Comparison of ENCODE assay signal across 13 cellular contexts in the genomic region with DNA sequence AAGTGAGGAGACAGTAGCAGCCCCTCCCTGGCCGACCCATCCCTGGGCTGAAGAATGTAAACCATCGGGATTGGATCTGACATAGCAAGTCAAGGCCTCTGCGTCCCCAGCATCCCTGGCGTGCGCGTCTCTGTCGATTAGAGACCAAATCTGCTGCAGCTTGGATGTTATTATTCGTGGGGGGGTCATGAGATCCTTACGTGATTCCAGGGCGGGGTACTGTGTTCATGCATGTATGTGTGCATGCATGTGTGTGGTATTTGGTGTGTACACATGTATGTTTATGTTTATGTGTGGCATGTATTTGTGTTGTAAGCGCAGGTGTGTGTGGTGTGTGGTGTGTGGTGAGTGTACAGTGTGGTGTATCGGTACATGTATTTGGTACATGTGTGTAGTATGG.
DNase-seq lines count a peak whose midpoint lies in the region; ATAC-seq and TF ChIP-seq lines count a peak whose summit lies in the region.
"Had no signal": no experiment of that assay in that cellular context is flagged by ENCODE, and none has a peak within 500 bp of the region (broad histone marks: within the 10 kb centered on the region; RNA-seq: fewer than 3 reads in every experiment).

No MANE protein-coding gene starts in this region.

- H3K36me3 Mint-ChIP-seq in Calu3 (ENCODE audit: insufficient read depth, unreplicated experiment) = peaks cover 7% of the 10 kb centered on the region
- peaks cover 4 to 5% (median 4%) of the 10 kb centered on the region in 3 experiments; a peak in 6 of 7 replicates for H3K36me3 Mint-ChIP-seq in H9 (ENCODE audit: insufficient read depth in 1 of 3, low read depth in 3 of 3)
- peaks cover 20% of the 10 kb centered on the region for H3K36me3 Mint-ChIP-seq in endothelial cell (ENCODE audit: low read depth, unreplicated experiment)
- H3K36me3 Mint-ChIP-seq in neural crest cell (ENCODE audit: low read depth) = peaks cover 5% of the 10 kb centered on the region

- H3K4me3 ChIP-seq in breast epithelium = no peak overlapping the region
- H3K4me3 ChIP-seq: GM12878 had no signal

- BruUV-seq in Calu3 (replicated peaks; lab: Mats Ljungman, UMichigan) = no TSS peak

- DNase-seq in Calu3 (no peak), H9 (no peak), endothelial cell (ENCODE audit: low spot score) (no peak), neural crest cell (ENCODE audit: low read depth, low spot score) (no peak), breast epithelium (ENCODE audit: low spot score in 2 of 2) (no peak)
- DNase-seq: C1 segment of cervical spinal cord; CD4-positive, alpha-beta T cell; DMS79; IMR-90 had no signal

- no peak overlapping the region for H2BK5ac ChIP-seq in H9 (ENCODE audit: insufficient read length, low read length)

- H4K20me1 ChIP-seq in H9 (ENCODE audit: control insufficient read depth, insufficient read depth, insufficient read length) = peaks cover 2% of the 10 kb centered on the region

- no peak overlapping the region for H2BK20ac ChIP-seq in H9 (ENCODE audit: low read depth, low read length, poor library complexity, severe bottlenecking)

- intact Hi-C loops in Calu3 (cut with micrococcal nuclease; ENCODE audit: unreplicated experiment) = no loop called here
- intact Hi-C loops in breast epithelium (cut with DNase I; ENCODE audit: low total_unique reads) = no loop called here

- H3K79me2 ChIP-seq in H9 (ENCODE audit: insufficient read depth, low read length) = no peaks in the 10 kb centered on the region

- no peaks in the 10 kb centered on the region for H3K79me1 ChIP-seq in H9 (ENCODE audit: insufficient read depth, low read depth, low read length, poor library complexity, severe bottlenecking)

- no peak for TF ChIP-seq POLR2A in GM18505 (IDR thresholded peaks at IDR 0.05; ENCODE audit: borderline replicate concordance, extremely low read depth, insufficient read depth, insufficient read length)
- TF ChIP-seq POLR2A in breast epithelium (IDR thresholded peaks at IDR 0.05) = no peak

- no peak overlapping the region for H2AK5ac ChIP-seq in H9 (ENCODE audit: insufficient read length, low read length)

- H2AFZ ChIP-seq in H9 (ENCODE audit: low read length) = no peak overlapping the region

- H3K56ac ChIP-seq in H9 (ENCODE audit: insufficient read length, low read depth, low read length) = no peak overlapping the region

- H3K9me3 Mint-ChIP-seq in Calu3 (ENCODE audit: low read depth, unreplicated experiment) (peaks cover 30% of the 10 kb centered on the region), H9 (peaks cover 7 to 8% of the 10 kb centered on the region in 2 experiments), endothelial cell (ENCODE audit: unreplicated experiment) (peaks cover 52% of the 10 kb centered on the region), neural crest cell (peaks cover 5% of the 10 kb centered on the region)

- no peak overlapping the region for H3K9ac ChIP-seq in H9 (ENCODE audit: extremely low read depth, insufficient read length, low read length)

- H3K27ac ChIP-seq in H9 (ENCODE audit: insufficient read length, low read depth, low read length) (no peak overlapping the region), breast epithelium (no peak overlapping the region)

- ATAC-seq in GM18505 (IDR thresholded peaks at IDR 0.05; ENCODE audit: unreplicated experiment) (no peak), HG03457 (IDR thresholded peaks at IDR 0.05; ENCODE audit: unreplicated experiment) (no peak)
- ATAC-seq: GM12878 had no signal

- H3K4me1 ChIP-seq in H9 (ENCODE audit: insufficient read depth, low read length) (no peaks in the 10 kb centered on the region), breast epithelium (peaks cover 0 to 5% of the 10 kb centered on the region in 2 donors)

- H3K9me3 ChIP-seq in H9 (ENCODE audit: control insufficient read depth, low read depth, low read length) = no peaks in the 10 kb centered on the region
- H3K9me3 ChIP-seq in breast epithelium = no peaks in the 10 kb centered on the region

- H3T11ph ChIP-seq in H9 (ENCODE audit: low read length) = no peak overlapping the region

- H3K23me2 ChIP-seq in H9 (ENCODE audit: insufficient read length, low read depth, low read length, poor library complexity, severe bottlenecking) = no peaks in the 10 kb centered on the region

- H3K18ac ChIP-seq in H9 (ENCODE audit: insufficient read length, low read depth, low read length) = no peak overlapping the region

- H4K8ac ChIP-seq in H9 (replicated peaks; ENCODE audit: insufficient read length, low read depth, low read length) = no peak overlapping the region

- no peak overlapping the region for H3K4ac ChIP-seq in H9 (ENCODE audit: low read depth, low read length)

- WGBS in H9 (ENCODE audit: extremely low coverage, insufficient read length, low lambda C conversion rate) = no CpG with 5 or more reads among the region's 12 CpGs

- no peak overlapping the region for H2BK15ac ChIP-seq in H9 (ENCODE audit: low read depth, low read length)

- H3K27me3 Mint-ChIP-seq in Calu3 (ENCODE audit: unreplicated experiment) = no peaks in the 10 kb centered on the region
- peaks cover 3% of the 10 kb centered on the region for H3K27me3 Mint-ChIP-seq in H9 (ENCODE audit: low read depth)
- peaks cover 8% of the 10 kb centered on the region for H3K27me3 Mint-ChIP-seq in endothelial cell (ENCODE audit: unreplicated experiment)
- peaks cover 9% of the 10 kb centered on the region for H3K27me3 Mint-ChIP-seq in neural crest cell (ENCODE audit: low read depth)
- H3K27me3 Mint-ChIP-seq: B cell; CD4-positive, alpha-beta T cell had no signal

- peak overlapping the region; percentile 28 for H3K27ac Mint-ChIP-seq in Calu3 (ENCODE audit: unreplicated experiment)
- peak overlapping the region in 2 of 3 experiments; percentile 27 to 36; a peak in 2 of 7 replicates for H3K27ac Mint-ChIP-seq in H9
- H3K27ac Mint-ChIP-seq in endothelial cell (ENCODE audit: unreplicated experiment) = peak overlapping the region; percentile 72
- peak overlapping the region; percentile 13 for H3K27ac Mint-ChIP-seq in neural crest cell (ENCODE audit: unreplicated experiment)
- H3K27ac Mint-ChIP-seq: B cell; CD4-positive, alpha-beta T cell had no signal

- no peak overlapping the region for H3K23ac ChIP-seq in H9 (ENCODE audit: insufficient read length, low read depth, low read length)

- H3K36me3 ChIP-seq in breast epithelium = no peaks in the 10 kb centered on the region

- CTCF ChIA-PET in Calu3 (lab: Charles Lee) = no interaction called here

- no peaks in the 10 kb centered on the region for H3K27me3 ChIP-seq in H9 (ENCODE audit: insufficient read depth, low read length)
- peaks cover 0 to 2% of the 10 kb centered on the region in 2 donors for H3K27me3 ChIP-seq in breast epithelium

- H4K91ac ChIP-seq in H9 (ENCODE audit: insufficient read length, low read depth, low read length) = no peak overlapping the region

- H3K14ac ChIP-seq in H9 (ENCODE audit: insufficient read depth, low read length) = no peak overlapping the region

- no peaks in the 10 kb centered on the region for H3K4me1 Mint-ChIP-seq in Calu3 (ENCODE audit: low read depth, unreplicated experiment)
- H3K4me1 Mint-ChIP-seq in H9 = peaks cover 20 to 24% of the 10 kb centered on the region in 2 experiments
- H3K4me1 Mint-ChIP-seq in endothelial cell (ENCODE audit: unreplicated experiment) = no peaks in the 10 kb centered on the region
- peaks cover 40% of the 10 kb centered on the region for H3K4me1 Mint-ChIP-seq in neural crest cell
- H3K4me1 Mint-ChIP-seq: B cell had no signal

- no peak overlapping the region for H4K5ac ChIP-seq in H9 (ENCODE audit: insufficient read length, low read depth, low read length)

- no peak overlapping the region for H3K4me2 ChIP-seq in H9 (ENCODE audit: insufficient read depth, insufficient read length, low read length)

- no peak overlapping the region for H2BK12ac ChIP-seq in H9 (ENCODE audit: insufficient read length, low read depth, low read length)

- H3K4me3 Mint-ChIP-seq in Calu3 (ENCODE audit: low read depth, unreplicated experiment) = no peak overlapping the region
- no peak overlapping the region; a peak in 1 of 5 replicates for H3K4me3 Mint-ChIP-seq in H9
- peak overlapping the region; percentile 88 for H3K4me3 Mint-ChIP-seq in endothelial cell (ENCODE audit: unreplicated experiment)
- H3K4me3 Mint-ChIP-seq in neural crest cell = no peak overlapping the region
- H3K4me3 Mint-ChIP-seq: B cell; CD4-positive, alpha-beta T cell had no signal

- H2BK120ac ChIP-seq in H9 (ENCODE audit: low read depth, low read length, poor library complexity, severe bottlenecking) = no peak overlapping the region

- TF ChIP-seq CTCF in Calu3 (IDR thresholded peaks at IDR 0.05; ENCODE audit: unreplicated experiment) = no peak
- no peak for TF ChIP-seq CTCF in H9 (conservative IDR thresholded peaks at IDR 0.05)
- TF ChIP-seq CTCF in endothelial cell (IDR thresholded peaks at IDR 0.05; ENCODE audit: unreplicated experiment) = no peak
- no peak for TF ChIP-seq CTCF in neural crest cell (conservative IDR thresholded peaks at IDR 0.05)
- no peak for TF ChIP-seq CTCF in breast epithelium (IDR thresholded peaks at IDR 0.05)

Comparison
In these comparisons a context has a peak if more than half of its experiments do, and no peak if none do; other contexts are left out.
1. H3K27ac Mint-ChIP-seq: peak in every context shown above with its lines; median percentile 72 in endothelial cell; 32 in H9; 28 in Calu3; 13 in neural crest cell.